1 cellular context compared by ENCODE assay signal in the genomic region with DNA sequence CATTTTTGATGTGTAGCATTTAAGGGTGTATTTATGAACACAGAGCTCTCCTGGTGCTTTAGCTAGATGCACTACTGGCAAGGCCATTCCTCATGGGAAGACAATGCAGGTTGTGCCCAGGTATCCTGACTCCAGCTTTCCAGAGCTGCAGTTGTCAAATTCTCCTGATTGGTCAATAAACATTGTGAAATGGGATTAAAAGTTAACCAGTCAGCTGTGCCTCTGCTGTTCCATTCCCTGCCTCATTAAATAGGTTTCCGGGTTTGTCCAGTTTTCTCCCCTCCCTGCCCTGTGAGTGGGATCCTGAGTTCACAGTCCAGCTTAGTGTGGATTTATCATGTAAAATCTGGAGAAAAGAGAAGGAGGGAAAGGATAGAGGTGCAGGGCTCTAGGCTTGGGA.
TF ChIP-seq lines count a peak whose summit lies in the region.

No MANE protein-coding gene starts in this region.

TF ChIP-seq in liver, 16 proteins besides CTCF, POLR2A, EP300 and RAD21 (continued from another document):
- TF ChIP-seq, protein P1, sequence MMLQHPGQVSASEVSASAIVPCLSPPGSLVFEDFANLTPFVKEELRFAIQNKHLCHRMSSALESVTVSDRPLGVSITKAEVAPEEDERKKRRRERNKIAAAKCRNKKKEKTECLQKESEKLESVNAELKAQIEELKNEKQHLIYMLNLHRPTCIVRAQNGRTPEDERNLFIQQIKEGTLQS (IDR thresholded peaks at IDR 0.05): no peak
- TF ChIP-seq SP1 (IDR thresholded peaks at IDR 0.05): peak; percentile 62
- TF ChIP-seq HNF4G (IDR thresholded peaks at IDR 0.05): no peak
- TF ChIP-seq YY1 (IDR thresholded peaks at IDR 0.05): peak; percentile 21
- TF ChIP-seq JUND (IDR thresholded peaks at IDR 0.05): peak in 1 of 2 donors; percentile 20
- no peak for TF ChIP-seq TAF1 (conservative IDR thresholded peaks at IDR 0.05)
- TF ChIP-seq GABPA (IDR thresholded peaks at IDR 0.05 in 1 of 2, conservative IDR thresholded peaks at IDR 0.05 in 1 of 2): no peak
- peak; percentile 20 to 66 for TF ChIP-seq RXRA (IDR thresholded peaks at IDR 0.05)
- TF ChIP-seq HNF4A (conservative IDR thresholded peaks at IDR 0.05): peak; percentile 72 to 82
- no peak for TF ChIP-seq FOXA2 (IDR thresholded peaks at IDR 0.05)
- no peak for TF ChIP-seq NR2F2 (IDR thresholded peaks at IDR 0.05)
- TF ChIP-seq, protein P2, sequence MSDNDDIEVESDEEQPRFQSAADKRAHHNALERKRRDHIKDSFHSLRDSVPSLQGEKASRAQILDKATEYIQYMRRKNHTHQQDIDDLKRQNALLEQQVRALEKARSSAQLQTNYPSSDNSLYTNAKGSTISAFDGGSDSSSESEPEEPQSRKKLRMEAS (IDR thresholded peaks at IDR 0.05): no peak
- no peak for TF ChIP-seq EGR1 (IDR thresholded peaks at IDR 0.05; ENCODE audit: low read depth in 2 of 2)
- TF ChIP-seq FOXA1 (IDR thresholded peaks at IDR 0.05): peak; percentile 8
